Comparison of ENCODE assay signal across 17 cellular contexts in the genomic region with DNA sequence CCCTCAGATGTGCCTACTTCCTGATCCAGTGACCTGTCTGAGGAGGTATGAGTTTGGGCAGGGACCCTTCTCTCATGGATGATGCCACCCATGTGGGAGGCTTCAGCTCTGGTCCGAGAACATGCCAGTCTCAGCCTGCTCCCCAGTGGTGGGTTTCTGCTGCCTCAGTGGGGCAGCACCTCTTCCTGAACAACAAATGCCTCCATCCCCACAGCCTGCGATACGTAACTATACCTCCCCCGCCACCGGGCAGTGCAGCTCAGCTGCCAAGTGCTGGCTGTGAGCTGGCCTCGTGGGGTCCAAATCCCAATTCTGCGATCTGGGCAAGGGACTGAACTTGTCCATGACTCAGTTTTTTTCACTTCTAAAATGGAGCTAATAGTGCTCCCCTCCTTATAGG. TPM values are rescaled to one million over a fixed set of nuclear protein-coding genes. Genes with fewer than 3 reads are reported as not detected.
A peak's percentile ranks its signal among the peaks of the same experiment; 100 is the strongest.
DNase-seq lines count a peak whose midpoint lies in the region; ATAC-seq, FAIRE-seq and TF ChIP-seq lines count a peak whose summit lies in the region.
"Had no signal": no experiment of that assay in that cellular context is flagged by ENCODE, and none has a peak within 500 bp of the region (broad histone marks: within the 10 kb centered on the region; RNA-seq: fewer than 3 reads in every experiment).

No MANE protein-coding gene starts in this region.

- H3K9me3 Mint-ChIP-seq in astrocyte (ENCODE audit: unreplicated experiment) (no peaks in the 10 kb centered on the region), neural crest cell (no peaks in the 10 kb centered on the region), type B pancreatic cell (no peaks in the 10 kb centered on the region)
- no peaks in the 10 kb centered on the region for H3K9me3 Mint-ChIP-seq in stimulated activated memory B cell treated with anti-CD40 and anti-IgM and Interleukin-4, amounts not matched to agents 10 μg/mL and 1 μg/mL and 100 μg/mL, for 72 hours
- H3K9me3 Mint-ChIP-seq: GM23338 had no signal

- intact Hi-C loops in body of pancreas (cut with DNase I), result no loop called here

- H3K27ac ChIP-seq in astrocyte (ENCODE audit: low read depth, low read length) (no peak overlapping the region), body of pancreas (peak overlapping the region; percentile 67 to 79 (median 70))
- H3K27ac ChIP-seq: BLaER1 treated with 17β-estradiol and CSF1 and Interleukin-3, amounts not matched to agents 10 nM and 100 nM had no signal

- no peaks in the 10 kb centered on the region for H3K79me2 ChIP-seq in astrocyte (ENCODE audit: insufficient read depth, low read length)

- H2AFZ ChIP-seq in astrocyte (ENCODE audit: low read depth, low read length), result no peak overlapping the region
- H2AFZ ChIP-seq: GM23338 had no signal

- H3K4me1 ChIP-seq in astrocyte (ENCODE audit: insufficient read depth, low read length) (peaks cover 2% of the 10 kb centered on the region), body of pancreas (peaks cover 84% of the 10 kb centered on the region)

- H3K4me3 Mint-ChIP-seq in astrocyte (ENCODE audit: unreplicated experiment), result peak overlapping the region; percentile 28
- peak overlapping the region; percentile 59 for H3K4me3 Mint-ChIP-seq in neural crest cell
- H3K4me3 Mint-ChIP-seq in type B pancreatic cell, result peak overlapping the region; percentile 79
- H3K4me3 Mint-ChIP-seq in stimulated activated memory B cell treated with anti-CD40 and anti-IgM and Interleukin-4, amounts not matched to agents 10 μg/mL and 1 μg/mL and 100 μg/mL, for 72 hours, result no peak overlapping the region
- H3K4me3 Mint-ChIP-seq: B cell, GM23338 had no signal

- FAIRE-seq in astrocyte (lab: Jason Lieb, UNC), result no peak
- FAIRE-seq: D721Med, G401.6, GM12891, H54 had no signal

- TF ChIP-seq CTCF in astrocyte (IDR thresholded peaks at IDR 0.05; ENCODE audit: insufficient read depth, low read depth, low read length) (no peak), body of pancreas (IDR thresholded peaks at IDR 0.05) (no peak), neural crest cell (conservative IDR thresholded peaks at IDR 0.05) (no peak), type B pancreatic cell (conservative IDR thresholded peaks at IDR 0.05) (no peak)

- no peak overlapping the region for H3K4me3 ChIP-seq in astrocyte (ENCODE audit: insufficient read depth, low read depth, low read length)
- no peak overlapping the region for H3K4me3 ChIP-seq in body of pancreas
- H3K4me3 ChIP-seq: BLaER1 treated with 17β-estradiol and CSF1 and Interleukin-3, amounts not matched to agents 10 nM and 100 nM; GM23338 had no signal

- H3K36me3 ChIP-seq in astrocyte (ENCODE audit: insufficient read depth, low read length) (no peaks in the 10 kb centered on the region), body of pancreas (replicated peaks in 1 of 2; ENCODE audit: insufficient read depth in 1 of 2, low read depth in 2 of 2) (no peaks in the 10 kb centered on the region)
- H3K36me3 ChIP-seq: BLaER1 treated with 17β-estradiol and CSF1 and Interleukin-3, amounts not matched to agents 10 nM and 100 nM had no signal

- H4K20me1 ChIP-seq in astrocyte (ENCODE audit: insufficient read depth, low read length), result no peaks in the 10 kb centered on the region
- H4K20me1 ChIP-seq: BLaER1 treated with 17β-estradiol and CSF1 and Interleukin-3, amounts not matched to agents 10 nM and 100 nM had no signal

- H3K36me3 Mint-ChIP-seq in astrocyte (ENCODE audit: low read depth, unreplicated experiment) (no peaks in the 10 kb centered on the region), neural crest cell (ENCODE audit: low read depth) (no peaks in the 10 kb centered on the region), type B pancreatic cell (peaks cover 4% of the 10 kb centered on the region)
- H3K36me3 Mint-ChIP-seq in stimulated activated memory B cell treated with anti-CD40 and anti-IgM and Interleukin-4, amounts not matched to agents 10 μg/mL and 1 μg/mL and 100 μg/mL, for 72 hours, result no peaks in the 10 kb centered on the region

- H3K27me3 Mint-ChIP-seq in astrocyte (ENCODE audit: low read depth, unreplicated experiment) (peaks cover 82% of the 10 kb centered on the region), neural crest cell (ENCODE audit: low read depth) (peaks cover 38% of the 10 kb centered on the region), type B pancreatic cell (peaks cover 72% of the 10 kb centered on the region)
- peaks cover 21% of the 10 kb centered on the region for H3K27me3 Mint-ChIP-seq in stimulated activated memory B cell treated with anti-CD40 and anti-IgM and Interleukin-4, amounts not matched to agents 10 μg/mL and 1 μg/mL and 100 μg/mL, for 72 hours

- no peak for DNase-seq in astrocyte (ENCODE audit: low read depth)
- DNase-seq in body of pancreas, result no peak
- DNase-seq in neural crest cell (ENCODE audit: low read depth, low spot score), result no peak
- DNase-seq in type B pancreatic cell (ENCODE audit: extremely low spot score, unreplicated experiment), result no peak
- DNase-seq in NCI-H82 treated with DMSO at 0.1 percent for 48 hours (lab: John Stamatoyannopoulos, UW; ENCODE audit: unreplicated experiment), result no peak
- DNase-seq: Caco-2, HCEC 1CT had no signal

- ATAC-seq in body of pancreas, result no peak
- no peak for ATAC-seq in stimulated activated memory B cell treated with anti-CD40 and anti-IgM and Interleukin-4, amounts not matched to agents 10 μg/mL and 1 μg/mL and 100 μg/mL, for 72 hours
- ATAC-seq: GM23338 had no signal

- no peak overlapping the region for H3K27ac Mint-ChIP-seq in astrocyte (ENCODE audit: unreplicated experiment)
- H3K27ac Mint-ChIP-seq in neural crest cell (ENCODE audit: unreplicated experiment), result no peak overlapping the region
- H3K27ac Mint-ChIP-seq in type B pancreatic cell, result no peak overlapping the region
- H3K27ac Mint-ChIP-seq in stimulated activated memory B cell treated with anti-CD40 and anti-IgM and Interleukin-4, amounts not matched to agents 10 μg/mL and 1 μg/mL and 100 μg/mL, for 72 hours, result no peak overlapping the region
- H3K27ac Mint-ChIP-seq: B cell, GM23338 had no signal

- H3K27me3 ChIP-seq in astrocyte (ENCODE audit: insufficient read depth, low read length) (peaks cover 33% of the 10 kb centered on the region), body of pancreas (no peaks in the 10 kb centered on the region)

- H3K9me3 ChIP-seq in astrocyte (ENCODE audit: insufficient read depth, low read depth, low read length) (no peaks in the 10 kb centered on the region), body of pancreas (no peaks in the 10 kb centered on the region)
- H3K9me3 ChIP-seq: Caco-2 had no signal

- H3K4me2 ChIP-seq in astrocyte (ENCODE audit: low read length), result no peak overlapping the region
- H3K4me2 ChIP-seq: BLaER1 treated with 17β-estradiol and CSF1 and Interleukin-3, amounts not matched to agents 10 nM and 100 nM; GM23338 had no signal

- H3K9ac ChIP-seq in astrocyte (ENCODE audit: low read length), result no peak overlapping the region
- H3K9ac ChIP-seq: BLaER1 treated with 17β-estradiol and CSF1 and Interleukin-3, amounts not matched to agents 10 nM and 100 nM had no signal

- H3K4me1 Mint-ChIP-seq in astrocyte (ENCODE audit: low read depth, unreplicated experiment) (peaks cover 2% of the 10 kb centered on the region), neural crest cell (peaks cover 33% of the 10 kb centered on the region), type B pancreatic cell (ENCODE audit: unreplicated experiment) (peaks cover 30% of the 10 kb centered on the region)
- H3K4me1 Mint-ChIP-seq in stimulated activated memory B cell treated with anti-CD40 and anti-IgM and Interleukin-4, amounts not matched to agents 10 μg/mL and 1 μg/mL and 100 μg/mL, for 72 hours, result peaks cover 15% of the 10 kb centered on the region

- TF ChIP-seq POLR2A in body of pancreas (IDR thresholded peaks at IDR 0.05), result no peak

- WGBS in body of pancreas, 2 donors, result 57 to 69% methylated on average over 6 to 7 of the region's 7 CpGs

RNA-seq across cellular contexts. Expression of a gene that starts 3.1 kb away (rescaled TPM):
- total RNA-seq in astrocyte, result 2.2 and 6.1 TPM in 2 replicates
- total RNA-seq in body of pancreas, result 1 to 10 TPM; 6.6 to 8.0 TPM
- total RNA-seq in neural crest cell, result 2.9 and 3.2 TPM in 2 replicates
- total RNA-seq in type B pancreatic cell (ENCODE audit: low replicate concordance), result 0.57 and 46.8 TPM in 2 replicates
- total RNA-seq: A172, B cell, Caco-2, HT-29 had no signal

RNA-seq across cellular contexts. Expression of a gene that starts 19.1 kb away (rescaled TPM):
- total RNA-seq in astrocyte, result not detected in 2 replicates
- not detected for total RNA-seq in body of pancreas
- total RNA-seq in neural crest cell, result not detected in 2 replicates
- total RNA-seq in type B pancreatic cell (ENCODE audit: low replicate concordance), result not detected in 2 replicates
- total RNA-seq: A172, B cell, Caco-2, GM23338, HT-29 had no signal

RNA-seq across cellular contexts. Expression of a gene that starts 45.1 kb away (rescaled TPM):
- total RNA-seq in astrocyte (not detected in 2 replicates), body of pancreas (not detected), neural crest cell (not detected in 2 replicates), type B pancreatic cell (ENCODE audit: low replicate concordance) (not detected in 2 replicates)
- total RNA-seq: A172, B cell, Caco-2, GM23338 had no signal
